Comparison of ENCODE assay signal across 13 cellular contexts in the genomic region with DNA sequence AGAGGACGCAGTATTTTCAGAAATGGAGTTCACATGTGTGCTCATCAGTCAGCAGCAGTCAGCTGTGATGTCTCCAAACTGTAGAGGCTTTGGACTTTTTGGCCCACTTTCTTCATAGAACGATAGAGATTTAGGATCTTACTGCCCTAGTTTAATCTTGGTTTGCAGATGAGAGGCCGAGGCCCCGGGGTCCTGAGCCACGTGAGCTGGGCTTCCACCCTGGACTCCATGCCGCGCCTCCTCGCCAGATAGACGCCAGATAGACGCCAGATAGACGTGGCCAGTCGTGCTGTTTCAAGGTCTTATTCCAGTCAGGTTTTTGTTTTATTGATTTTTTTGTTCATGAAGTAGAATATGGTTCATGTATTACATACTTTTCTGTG.
"Had no signal": no experiment of that assay in that cellular context is flagged by ENCODE, and none has a peak within 500 bp of the region (broad histone marks: within the 10 kb centered on the region; RNA-seq: fewer than 3 reads in every experiment).

No MANE protein-coding gene starts in this region.

- H3K36me3 Mint-ChIP-seq: activated naive CD4-positive, alpha-beta T cell treated with anti-CD3 and anti-CD28 coated beads, Interleukin-2, amount 10 ng/mL, durations not matched to agents 7 days and 5 days had no signal

- H2AFZ ChIP-seq: hepatocyte had no signal

- H3K4me1 Mint-ChIP-seq: activated naive CD4-positive, alpha-beta T cell treated with anti-CD3 and anti-CD28 coated beads, Interleukin-2, amount 10 ng/mL, durations not matched to agents 7 days and 5 days; activated T-helper 17 cell treated with anti-CD3 and anti-CD28 coated beads, Interleukin-2, amount 50 U/mL, for 72 hours; stimulated activated naive B cell treated with anti-CD40 and anti-IgM and Interleukin-4, amounts not matched to agents 10 μg/mL and 1 μg/mL and 100 μg/mL, for 72 hours had no signal

- ATAC-seq: activated T-helper 17 cell treated with anti-CD3 and anti-CD28 coated beads, Interleukin-2, amount 50 U/mL, for 72 hours; pancreas; stimulated activated naive B cell treated with anti-CD40 and anti-IgM and Interleukin-4, amounts not matched to agents 10 μg/mL and 1 μg/mL and 100 μg/mL, for 72 hours had no signal

- H3K4me1 ChIP-seq: ascending aorta had no signal

- H3K4me2 ChIP-seq: hepatocyte had no signal

- H3K4me3 ChIP-seq: ascending aorta, dorsolateral prefrontal cortex, hepatocyte, pancreas, thyroid gland had no signal

- H3K9me3 Mint-ChIP-seq: activated naive CD4-positive, alpha-beta T cell treated with anti-CD3 and anti-CD28 coated beads, Interleukin-2, amount 10 ng/mL, durations not matched to agents 7 days and 5 days; activated T-helper 17 cell treated with anti-CD3 and anti-CD28 coated beads, Interleukin-2, amount 50 U/mL, for 72 hours; stimulated activated naive B cell treated with anti-CD40 and anti-IgM and Interleukin-4, amounts not matched to agents 10 μg/mL and 1 μg/mL and 100 μg/mL, for 72 hours had no signal

- H3K36me3 ChIP-seq: ascending aorta, pancreas, thyroid gland had no signal

- H3K4me3 Mint-ChIP-seq: activated naive CD4-positive, alpha-beta T cell treated with anti-CD3 and anti-CD28 coated beads, Interleukin-2, amount 10 ng/mL, durations not matched to agents 7 days and 5 days; activated T-helper 17 cell treated with anti-CD3 and anti-CD28 coated beads, Interleukin-2, amount 50 U/mL, for 72 hours; stimulated activated naive B cell treated with anti-CD40 and anti-IgM and Interleukin-4, amounts not matched to agents 10 μg/mL and 1 μg/mL and 100 μg/mL, for 72 hours had no signal

- H3K27me3 ChIP-seq: ascending aorta, dorsolateral prefrontal cortex, hepatocyte, pancreas, thyroid gland had no signal

- H3K79me2 ChIP-seq: hepatocyte had no signal

- H3K27ac ChIP-seq: ascending aorta, hepatocyte, pancreas had no signal

- H3K27ac Mint-ChIP-seq: activated naive CD4-positive, alpha-beta T cell treated with anti-CD3 and anti-CD28 coated beads, Interleukin-2, amount 10 ng/mL, durations not matched to agents 7 days and 5 days; activated T-helper 17 cell treated with anti-CD3 and anti-CD28 coated beads, Interleukin-2, amount 50 U/mL, for 72 hours; stimulated activated naive B cell treated with anti-CD40 and anti-IgM and Interleukin-4, amounts not matched to agents 10 μg/mL and 1 μg/mL and 100 μg/mL, for 72 hours had no signal

- FAIRE-seq: kidney, pancreas had no signal

- H3K9me3 ChIP-seq: ascending aorta, pancreas, thyroid gland had no signal

- DNase-seq: activated CD4-positive, CD25-positive, alpha-beta regulatory T cell treated with anti-CD3 and anti-CD28 coated beads, Interleukin-2, amount 50 U/mL, for 72 hours; activated naive CD4-positive, alpha-beta T cell treated with anti-CD3 and anti-CD28 coated beads, Interleukin-2, amount 10 ng/mL, durations not matched to agents 7 days and 5 days; erythroblast; kidney; stimulated activated CD4-positive, alpha-beta T cell treated with anti-CD3 and anti-CD28 coated beads, Interleukin-2, amount 100 ng/mL, for 48 hours; stimulated activated naive B cell treated with anti-CD40 and anti-IgM and Interleukin-4, amounts not matched to agents 10 μg/mL and 1 μg/mL and 100 μg/mL, for 72 hours; T-helper 9 cell; thyroid gland had no signal
